8 cellular contexts compared by ENCODE assay signal in genomic region chr1:151399890-151400235, GRCh38.
DNase-seq lines count a peak whose midpoint lies in the region; ATAC-seq and TF ChIP-seq lines count a peak whose summit lies in the region.

No MANE protein-coding gene starts in this region.

- H3K4me3 ChIP-seq in fibroblast of pulmonary artery (replicated peaks; ENCODE audit: low read depth, low read length) = peak overlapping the region; percentile 99
- peak overlapping the region; percentile 56 for H3K4me3 ChIP-seq in neuron (ENCODE audit: low read length)

- no peaks in the 10 kb centered on the region for H3K27me3 ChIP-seq in neuron (ENCODE audit: insufficient read depth, low read length)

- no peak overlapping the region for H2AFZ ChIP-seq in neuron (ENCODE audit: low read depth, low read length)

- H3K36me3 ChIP-seq in neuron (ENCODE audit: insufficient read depth, low read length) = peaks cover 42% of the 10 kb centered on the region

- no peak for TF ChIP-seq CTCF in fibroblast of pulmonary artery (IDR thresholded peaks at IDR 0.05; ENCODE audit: low read length, missing control alignments)

- H3K4me1 ChIP-seq in neuron (ENCODE audit: insufficient read depth, low read length) = peaks cover 13% of the 10 kb centered on the region

- no peaks in the 10 kb centered on the region for H3K9me3 ChIP-seq in neuron (ENCODE audit: low read length)

- ATAC-seq in HG02885 (IDR thresholded peaks at IDR 0.05; ENCODE audit: poor library complexity, unreplicated experiment) = peak; percentile 21
- no peak for ATAC-seq in GM19455 (IDR thresholded peaks at IDR 0.05; ENCODE audit: unreplicated experiment)

- DNase-seq in COLO668 (lab: John Stamatoyannopoulos, UW; ENCODE audit: unreplicated experiment) (peak; percentile 28), fibroblast of pulmonary artery (ENCODE audit: low read depth) (peak; percentile 16), inferior parietal cortex (ENCODE audit: extremely low spot score) (no peak), 8988T (no peak)
- peak; percentile 16 to 35 for DNase-seq in activated CD4-positive, alpha-beta T cell treated with anti-CD3 and anti-CD28 coated beads, Interleukin-2, amount 50 U/mL, for 48 hours

Comparison
In these comparisons a context has a peak if more than half of its experiments do, and no peak if none do; other contexts are left out.
1. DNase-seq: peak in COLO668 (single experiment), activated CD4-positive, alpha-beta T cell treated with anti-CD3 and anti-CD28 coated beads, Interleukin-2, amount 50 U/mL, for 48 hours (2 of 2) and fibroblast of pulmonary artery (single experiment); none in inferior parietal cortex (single experiment) and 8988T (single experiment).